ENCODE assay signal across 1 cellular context in genomic region chr12:14260011-14260993, GRCh38.
TF ChIP-seq lines count a peak whose summit lies in the region.

No MANE protein-coding gene starts in this region.

TF ChIP-seq in HepG2, 621 proteins besides CTCF, POLR2A, EP300 and RAD21 (continued from another document):
- TF ChIP-seq ZNF281 (CRISPR knock-in tag; IDR thresholded peaks at IDR 0.05; ENCODE audit: borderline replicate concordance) (peak; percentile 91), PITX1 (CRISPR knock-in tag; IDR thresholded peaks at IDR 0.05) (peak; percentile 38; the same call in 1 of the 2 replicates), YEATS4 (CRISPR knock-in tag; IDR thresholded peaks at IDR 0.05; ENCODE audit: borderline replicate concordance) (0 out of 2 replicates have a peak, but pooled peaks have one; percentile 43), RFX3 (CRISPR knock-in tag; IDR thresholded peaks at IDR 0.05) (peak; percentile 79), ELF3 (CRISPR knock-in tag; IDR thresholded peaks at IDR 0.05) (0 out of 2 replicates have a peak, but pooled peaks have one; percentile 9), ZNF687 (CRISPR knock-in tag; IDR thresholded peaks at IDR 0.05) (peak; percentile 82), SMARCE1 (IDR thresholded peaks at IDR 0.05; ENCODE audit: borderline replicate concordance) (no peak), ZNF549 (CRISPR knock-in tag; IDR thresholded peaks at IDR 0.05) (no peak), TEAD3 (CRISPR knock-in tag; optimal IDR thresholded peaks at IDR 0.05; ENCODE audit: borderline replicate concordance) (peak; percentile 90), SALL2 (CRISPR knock-in tag; IDR thresholded peaks at IDR 0.05) (no peak), CBX5 (CRISPR knock-in tag; IDR thresholded peaks at IDR 0.05; ENCODE audit: borderline replicate concordance) (0 out of 2 replicates have a peak, but pooled peaks have one; percentile 27), GTF2F1 (IDR thresholded peaks at IDR 0.05; ENCODE audit: low read length) (no peak), ZNF761 (CRISPR knock-in tag; conservative IDR thresholded peaks at IDR 0.05) (no peak), GABPB1 (CRISPR knock-in tag; IDR thresholded peaks at IDR 0.05) (peak; percentile 54; the same call in 1 of the 2 replicates), SALL1 (CRISPR knock-in tag; IDR thresholded peaks at IDR 0.05) (peak; percentile 42; the same call in 1 of the 2 replicates), ZKSCAN1 (IDR thresholded peaks at IDR 0.05; ENCODE audit: low read length) (no peak), TBX3 (IDR thresholded peaks at IDR 0.05; ENCODE audit: borderline replicate concordance) (no peak), ETV6 (CRISPR knock-in tag; conservative IDR thresholded peaks at IDR 0.05) (no peak), ZNF562 (CRISPR knock-in tag; IDR thresholded peaks at IDR 0.05; ENCODE audit: borderline replicate concordance) (no peak), HNF4A (CRISPR knock-in tag; IDR thresholded peaks at IDR 0.05) (0 out of 2 replicates have a peak, but pooled peaks have one; percentile 22)
- TF ChIP-seq, protein P1, sequence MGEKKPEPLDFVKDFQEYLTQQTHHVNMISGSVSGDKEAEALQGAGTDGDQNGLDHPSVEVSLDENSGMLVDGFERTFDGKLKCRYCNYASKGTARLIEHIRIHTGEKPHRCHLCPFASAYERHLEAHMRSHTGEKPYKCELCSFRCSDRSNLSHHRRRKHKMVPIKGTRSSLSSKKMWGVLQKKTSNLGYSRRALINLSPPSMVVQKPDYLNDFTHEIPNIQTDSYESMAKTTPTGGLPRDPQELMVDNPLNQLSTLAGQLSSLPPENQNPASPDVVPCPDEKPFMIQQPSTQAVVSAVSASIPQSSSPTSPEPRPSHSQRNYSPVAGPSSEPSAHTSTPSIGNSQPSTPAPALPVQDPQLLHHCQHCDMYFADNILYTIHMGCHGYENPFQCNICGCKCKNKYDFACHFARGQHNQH (CRISPR knock-in tag; IDR thresholded peaks at IDR 0.05), result peak; percentile 49; the same call in 1 of the 2 replicates
- TF ChIP-seq, protein P2, sequence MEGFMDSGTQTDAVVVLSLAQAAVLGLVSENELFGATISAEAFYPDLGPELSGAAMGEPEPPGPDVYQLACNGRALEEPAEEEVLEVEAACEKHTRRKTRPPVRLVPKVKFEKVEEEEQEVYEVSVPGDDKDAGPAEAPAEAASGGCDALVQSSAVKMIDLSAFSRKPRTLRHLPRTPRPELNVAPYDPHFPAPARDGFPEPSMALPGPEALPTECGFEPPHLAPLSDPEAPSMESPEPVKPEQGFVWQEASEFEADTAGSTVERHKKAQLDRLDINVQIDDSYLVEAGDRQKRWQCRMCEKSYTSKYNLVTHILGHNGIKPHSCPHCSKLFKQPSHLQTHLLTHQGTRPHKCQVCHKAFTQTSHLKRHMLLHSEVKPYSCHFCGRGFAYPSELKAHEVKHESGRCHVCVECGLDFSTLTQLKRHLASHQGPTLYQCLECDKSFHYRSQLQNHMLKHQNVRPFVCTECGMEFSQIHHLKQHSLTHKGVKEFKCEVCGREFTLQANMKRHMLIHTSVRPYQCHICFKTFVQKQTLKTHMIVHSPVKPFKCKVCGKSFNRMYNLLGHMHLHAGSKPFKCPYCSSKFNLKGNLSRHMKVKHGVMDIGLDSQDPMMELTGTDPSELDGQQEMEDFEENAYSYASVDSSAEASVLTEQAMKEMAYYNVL (CRISPR knock-in tag; IDR thresholded peaks at IDR 0.05; ENCODE audit: borderline replicate concordance), result no peak
- TF ChIP-seq, protein P3, sequence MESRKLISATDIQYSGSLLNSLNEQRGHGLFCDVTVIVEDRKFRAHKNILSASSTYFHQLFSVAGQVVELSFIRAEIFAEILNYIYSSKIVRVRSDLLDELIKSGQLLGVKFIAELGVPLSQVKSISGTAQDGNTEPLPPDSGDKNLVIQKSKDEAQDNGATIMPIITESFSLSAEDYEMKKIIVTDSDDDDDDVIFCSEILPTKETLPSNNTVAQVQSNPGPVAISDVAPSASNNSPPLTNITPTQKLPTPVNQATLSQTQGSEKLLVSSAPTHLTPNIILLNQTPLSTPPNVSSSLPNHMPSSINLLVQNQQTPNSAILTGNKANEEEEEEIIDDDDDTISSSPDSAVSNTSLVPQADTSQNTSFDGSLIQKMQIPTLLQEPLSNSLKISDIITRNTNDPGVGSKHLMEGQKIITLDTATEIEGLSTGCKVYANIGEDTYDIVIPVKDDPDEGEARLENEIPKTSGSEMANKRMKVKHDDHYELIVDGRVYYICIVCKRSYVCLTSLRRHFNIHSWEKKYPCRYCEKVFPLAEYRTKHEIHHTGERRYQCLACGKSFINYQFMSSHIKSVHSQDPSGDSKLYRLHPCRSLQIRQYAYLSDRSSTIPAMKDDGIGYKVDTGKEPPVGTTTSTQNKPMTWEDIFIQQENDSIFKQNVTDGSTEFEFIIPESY (CRISPR knock-in tag; IDR thresholded peaks at IDR 0.05), result peak; percentile 79
